Comparison of ENCODE assay signal across 18 cellular contexts in the genomic region with DNA sequence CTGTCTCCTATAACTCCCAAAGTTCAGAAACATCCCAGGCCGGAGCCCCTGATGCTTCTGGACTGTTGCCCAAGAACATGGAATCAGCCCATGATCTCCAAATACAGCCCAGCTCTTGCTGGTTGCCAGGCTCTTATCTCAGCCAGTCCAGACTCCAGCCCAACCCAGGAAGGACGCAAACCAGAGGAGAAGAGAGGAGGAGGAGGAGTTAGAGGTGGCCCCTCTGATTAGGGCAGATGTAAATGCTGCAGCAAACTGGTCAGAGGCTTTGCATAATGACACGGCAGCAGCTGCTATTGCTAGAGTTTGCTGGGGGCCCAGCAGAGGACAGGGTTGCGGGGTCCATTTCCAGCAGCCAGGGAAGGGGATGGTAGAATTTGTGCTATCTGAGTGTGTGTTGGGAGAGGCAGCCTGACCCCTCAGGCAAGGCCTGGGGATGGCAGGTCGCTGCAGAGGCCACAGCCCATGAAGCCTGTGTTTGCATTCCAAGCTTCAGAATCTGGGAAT. TPM values are rescaled to one million over a fixed set of nuclear protein-coding genes. Genes with fewer than 3 reads are reported as not detected.
A peak's percentile ranks its signal among the peaks of the same experiment; 100 is the strongest.
DNase-seq lines count a peak whose midpoint lies in the region; ATAC-seq and TF ChIP-seq lines count a peak whose summit lies in the region.
"Had no signal": no experiment of that assay in that cellular context is flagged by ENCODE, and none has a peak within 500 bp of the region (broad histone marks: within the 10 kb centered on the region; RNA-seq: fewer than 3 reads in every experiment).

No MANE protein-coding gene starts in this region.

- H3K27me3 ChIP-seq in adipocyte (replicated peaks; ENCODE audit: control insufficient read depth, insufficient read depth, low read length) (no peaks in the 10 kb centered on the region), hepatocyte (no peaks in the 10 kb centered on the region), testis (no peaks in the 10 kb centered on the region)

- no peak for ATAC-seq in activated naive CD4-positive, alpha-beta T cell treated with anti-CD3 and anti-CD28 coated beads, Interleukin-2, amount 50 U/mL, for 72 hours
- ATAC-seq in GM19452 (IDR thresholded peaks at IDR 0.05; ENCODE audit: unreplicated experiment) = no peak
- ATAC-seq in HG03432 (IDR thresholded peaks at IDR 0.05; ENCODE audit: unreplicated experiment) = no peak
- ATAC-seq: A549; activated CD8-positive, alpha-beta memory T cell treated with anti-CD3 and anti-CD28 coated beads, Interleukin-2, amount 10 ng/mL, durations not matched to agents 7 days and 5 days; left lobe of liver; naive thymus-derived CD8-positive, alpha-beta T cell had no signal

- WGBS in hepatocyte (ENCODE audit: low lambda C conversion rate, missing lambda C conversion rate) = 35% methylated on average over 5 of the region's 5 CpGs
- WGBS in testis, 2 donors = 19 to 45% methylated on average over 2 to 4 of the region's 5 CpGs

- H3K36me3 ChIP-seq in adipocyte (ENCODE audit: control insufficient read depth, insufficient read depth, low read length, severe bottlenecking) (no peaks in the 10 kb centered on the region), hepatocyte (replicated peaks; ENCODE audit: insufficient read depth, low read depth) (no peaks in the 10 kb centered on the region), testis (ENCODE audit: low read depth, missing control alignments) (no peaks in the 10 kb centered on the region)
- H3K36me3 ChIP-seq: breast epithelium had no signal

- no peaks in the 10 kb centered on the region for H3K9me2 ChIP-seq in hepatocyte (replicated peaks; ENCODE audit: insufficient read depth)

- H3K4me1 ChIP-seq in adipocyte (ENCODE audit: control insufficient read depth, insufficient read depth, low read length) = peaks cover 17% of the 10 kb centered on the region
- peaks cover 9% of the 10 kb centered on the region for H3K4me1 ChIP-seq in hepatocyte (ENCODE audit: insufficient read depth)
- peaks cover 11% of the 10 kb centered on the region for H3K4me1 ChIP-seq in testis
- H3K4me1 ChIP-seq: breast epithelium had no signal

- no peaks in the 10 kb centered on the region for H3K27me3 Mint-ChIP-seq in activated naive CD4-positive, alpha-beta T cell treated with anti-CD3 and anti-CD28 coated beads for 36 hours (ENCODE audit: low read depth)
- H3K27me3 Mint-ChIP-seq: activated CD8-positive, alpha-beta memory T cell treated with anti-CD3 and anti-CD28 coated beads, Interleukin-2, amount 10 ng/mL, durations not matched to agents 7 days and 5 days; CD4-positive, alpha-beta memory T cell; naive thymus-derived CD8-positive, alpha-beta T cell had no signal

- H3K27ac Mint-ChIP-seq in activated naive CD4-positive, alpha-beta T cell treated with anti-CD3 and anti-CD28 coated beads, Interleukin-2, amount 50 U/mL, for 72 hours = peak overlapping the region; percentile 84 to 98
- H3K27ac Mint-ChIP-seq in activated naive CD4-positive, alpha-beta T cell treated with anti-CD3 and anti-CD28 coated beads for 36 hours = no peak overlapping the region
- H3K27ac Mint-ChIP-seq: activated CD8-positive, alpha-beta memory T cell treated with anti-CD3 and anti-CD28 coated beads, Interleukin-2, amount 10 ng/mL, durations not matched to agents 7 days and 5 days had no signal

- intact Hi-C loops in activated naive CD4-positive, alpha-beta T cell treated with anti-CD3 and anti-CD28 coated beads for 36 hours (cut with micrococcal nuclease) = no loop called here
- intact Hi-C loops in testis (cut with DNase I; ENCODE audit: low total_unique reads) = loop anchor here (10.0 kb wide), 1 partner anchor 63 kb away; no protein-coding TSS in a partner anchor

- TF ChIP-seq POLR2A in testis (IDR thresholded peaks at IDR 0.05) = no peak

- H3K4me3 Mint-ChIP-seq in activated naive CD4-positive, alpha-beta T cell treated with anti-CD3 and anti-CD28 coated beads for 36 hours = no peak overlapping the region
- H3K4me3 Mint-ChIP-seq: activated CD8-positive, alpha-beta memory T cell treated with anti-CD3 and anti-CD28 coated beads, Interleukin-2, amount 10 ng/mL, durations not matched to agents 7 days and 5 days; CD4-positive, alpha-beta memory T cell; naive thymus-derived CD8-positive, alpha-beta T cell had no signal

- H3K79me2 ChIP-seq in hepatocyte = peaks cover 5% of the 10 kb centered on the region

- H3K4me3 ChIP-seq in adipocyte (ENCODE audit: low read length) (no peak overlapping the region), hepatocyte (no peak overlapping the region), testis (no peak overlapping the region)
- H3K4me3 ChIP-seq: A549, breast epithelium had no signal

- no peak for DNase-seq in activated naive CD4-positive, alpha-beta T cell treated with anti-CD3 and anti-CD28 coated beads, Interleukin-2, amount 50 U/mL, for 72 hours (ENCODE audit: low spot score in 2 of 2)
- no peak for DNase-seq in activated naive CD4-positive, alpha-beta T cell treated with anti-CD3 and anti-CD28 coated beads for 36 hours
- DNase-seq in adipocyte (ENCODE audit: low read depth) = peak; percentile 22
- peak; percentile 63 for DNase-seq in hepatocyte (ENCODE audit: low spot score)
- peak; percentile 59 for DNase-seq in testis
- no peak for DNase-seq in activated T-cell treated with anti-CD3 and anti-CD28 coated beads for 4 hours
- DNase-seq: activated CD8-positive, alpha-beta memory T cell treated with anti-CD3 and anti-CD28 coated beads, Interleukin-2, amount 10 ng/mL, durations not matched to agents 7 days and 5 days; activated naive CD4-positive, alpha-beta T cell; CD4-positive, alpha-beta memory T cell; naive thymus-derived CD8-positive, alpha-beta T cell; NCI-H1092 treated with DMSO at 0.1 percent for 48 hours; NCI-H2171 treated with DMSO at 0.1 percent for 48 hours had no signal

- peaks cover 5% of the 10 kb centered on the region for H4K20me1 ChIP-seq in hepatocyte (ENCODE audit: insufficient read depth, poor library complexity, severe bottlenecking)

- H2AFZ ChIP-seq in hepatocyte = no peak overlapping the region

- TF ChIP-seq CTCF in hepatocyte (IDR thresholded peaks at IDR 0.05; ENCODE audit: poor library complexity) = no peak
- no peak for TF ChIP-seq CTCF in testis (IDR thresholded peaks at IDR 0.05)

- no peaks in the 10 kb centered on the region for H3K9me3 Mint-ChIP-seq in activated naive CD4-positive, alpha-beta T cell treated with anti-CD3 and anti-CD28 coated beads, Interleukin-2, amount 50 U/mL, for 72 hours
- H3K9me3 Mint-ChIP-seq in activated naive CD4-positive, alpha-beta T cell treated with anti-CD3 and anti-CD28 coated beads for 36 hours = no peaks in the 10 kb centered on the region
- H3K9me3 Mint-ChIP-seq: naive thymus-derived CD8-positive, alpha-beta T cell had no signal

- no peaks in the 10 kb centered on the region for H3K9me3 ChIP-seq in adipocyte (ENCODE audit: control insufficient read depth, low read length)
- H3K9me3 ChIP-seq in hepatocyte (ENCODE audit: low read depth) = no peaks in the 10 kb centered on the region
- no peaks in the 10 kb centered on the region for H3K9me3 ChIP-seq in testis
- H3K9me3 ChIP-seq: A549, breast epithelium had no signal

- CTCF ChIA-PET in activated naive CD4-positive, alpha-beta T cell treated with anti-CD3 and anti-CD28 coated beads for 36 hours (lab: Charles Lee) = no interaction called here

- H3K4me1 Mint-ChIP-seq in activated naive CD4-positive, alpha-beta T cell treated with anti-CD3 and anti-CD28 coated beads for 36 hours (ENCODE audit: low read depth) = peaks cover 12% of the 10 kb centered on the region

- peaks cover 0 to 3% of the 10 kb centered on the region in 2 donors for H3K36me3 Mint-ChIP-seq in activated naive CD4-positive, alpha-beta T cell treated with anti-CD3 and anti-CD28 coated beads, Interleukin-2, amount 50 U/mL, for 72 hours
- H3K36me3 Mint-ChIP-seq in activated naive CD4-positive, alpha-beta T cell treated with anti-CD3 and anti-CD28 coated beads for 36 hours (ENCODE audit: low read depth) = peaks cover 2% of the 10 kb centered on the region
- H3K36me3 Mint-ChIP-seq: naive thymus-derived CD8-positive, alpha-beta T cell had no signal

- peak overlapping the region; percentile 39 for H3K9ac ChIP-seq in adipocyte (ENCODE audit: low read length)

- H3K4me2 ChIP-seq in hepatocyte = peak overlapping the region; percentile 57
- H3K4me2 ChIP-seq: A549 had no signal

- H3K27ac ChIP-seq in hepatocyte = peak overlapping the region; percentile 81
- H3K27ac ChIP-seq in testis = peak overlapping the region in 1 of 2 donors; percentile 59
- H3K27ac ChIP-seq: A549, breast epithelium, VCaP had no signal

RNA-seq across cellular contexts. Expression of a gene that starts 4.2 kb away (rescaled TPM):
- 10 to 100 TPM; 76.8 to 82.4 TPM for total RNA-seq in activated naive CD4-positive, alpha-beta T cell treated with anti-CD3 and anti-CD28 coated beads, Interleukin-2, amount 50 U/mL, for 72 hours
- total RNA-seq in activated naive CD4-positive, alpha-beta T cell treated with anti-CD3 and anti-CD28 coated beads for 36 hours = 10 to 100 TPM; 69.1 to 70.5 TPM
- 27.7 and 32.5 TPM in 2 replicates for total RNA-seq in hepatocyte
- polyA plus RNA-seq in hepatocyte = 49.9 and 51.2 TPM in 2 replicates
- total RNA-seq in testis = 10 to 100 TPM; 74.3 to 77.1 TPM
- polyA plus RNA-seq in testis (ENCODE audit: insufficient read depth, low read depth, low replicate concordance) = 36.2 TPM

RNA-seq across cellular contexts. Expression of a gene that starts 10.0 kb away (rescaled TPM):
- 10 to 100 TPM in 1 of 2 donors, 1 to 10 TPM in 1; 4.9 to 15.5 TPM for total RNA-seq in activated naive CD4-positive, alpha-beta T cell treated with anti-CD3 and anti-CD28 coated beads, Interleukin-2, amount 50 U/mL, for 72 hours
- 1 to 10 TPM; 2.1 to 2.7 TPM for total RNA-seq in activated naive CD4-positive, alpha-beta T cell treated with anti-CD3 and anti-CD28 coated beads for 36 hours
- total RNA-seq in hepatocyte = 0.64 and 0.87 TPM in 2 replicates
- 2.0 and 3.2 TPM in 2 replicates for polyA plus RNA-seq in hepatocyte
- 1 to 10 TPM; 2.4 to 3.3 TPM for total RNA-seq in testis
- 2.3 TPM for polyA plus RNA-seq in testis (ENCODE audit: insufficient read depth, low read depth, low replicate concordance)

RNA-seq across cellular contexts. Expression of a gene that starts 40.4 kb away (rescaled TPM):
- 100 to 1,000 TPM in 1 of 2 donors, 10 to 100 TPM in 1; 92.3 to 140 TPM for total RNA-seq in activated naive CD4-positive, alpha-beta T cell treated with anti-CD3 and anti-CD28 coated beads, Interleukin-2, amount 50 U/mL, for 72 hours
- total RNA-seq in activated naive CD4-positive, alpha-beta T cell treated with anti-CD3 and anti-CD28 coated beads for 36 hours = 10 to 100 TPM; 64.8 to 73.1 TPM
- 17.8 and 20.2 TPM in 2 replicates for total RNA-seq in hepatocyte
- 30.6 and 31.4 TPM in 2 replicates for polyA plus RNA-seq in hepatocyte
- total RNA-seq in testis = 10 to 100 TPM; 76.4 to 88.9 TPM
- polyA plus RNA-seq in testis (ENCODE audit: insufficient read depth, low read depth, low replicate concordance) = 44.4 TPM

RNA-seq across cellular contexts. Expression of a gene that starts 42.8 kb away (rescaled TPM):
- 100 to 1,000 TPM; 264 to 357 TPM for total RNA-seq in activated naive CD4-positive, alpha-beta T cell treated with anti-CD3 and anti-CD28 coated beads, Interleukin-2, amount 50 U/mL, for 72 hours
- total RNA-seq in activated naive CD4-positive, alpha-beta T cell treated with anti-CD3 and anti-CD28 coated beads for 36 hours = 100 to 1,000 TPM; 634 to 648 TPM
- total RNA-seq in hepatocyte = 7.0 and 11.5 TPM in 2 replicates
- polyA plus RNA-seq in hepatocyte = 16.8 and 17.2 TPM in 2 replicates
- 10 to 100 TPM; 21.5 to 23.0 TPM for total RNA-seq in testis
- 20.6 TPM for polyA plus RNA-seq in testis (ENCODE audit: insufficient read depth, low read depth, low replicate concordance)

RNA-seq across cellular contexts. Expression of a gene that starts 50.2 kb away (rescaled TPM):
- total RNA-seq in activated naive CD4-positive, alpha-beta T cell treated with anti-CD3 and anti-CD28 coated beads, Interleukin-2, amount 50 U/mL, for 72 hours = 10 to 100 TPM; 18.3 to 22.2 TPM
- total RNA-seq in activated naive CD4-positive, alpha-beta T cell treated with anti-CD3 and anti-CD28 coated beads for 36 hours = 10 to 100 TPM; 23.9 to 26.7 TPM
- total RNA-seq in hepatocyte = 40.8 and 49.5 TPM in 2 replicates
- 82.4 and 95.9 TPM in 2 replicates for polyA plus RNA-seq in hepatocyte
- 10 to 100 TPM; 15.9 to 21.6 TPM for total RNA-seq in testis
- polyA plus RNA-seq in testis (ENCODE audit: insufficient read depth, low read depth, low replicate concordance) = 18.6 TPM

Comparison
In these comparisons a context has a peak if more than half of its experiments do, and no peak if none do; other contexts are left out.
1. DNase-seq: peak in adipocyte (single experiment), hepatocyte (single experiment) and testis (single experiment); none in activated naive CD4-positive, alpha-beta T cell treated with anti-CD3 and anti-CD28 coated beads, Interleukin-2, amount 50 U/mL, for 72 hours (0 of 2), activated naive CD4-positive, alpha-beta T cell treated with anti-CD3 and anti-CD28 coated beads for 36 hours (single experiment) and activated T-cell treated with anti-CD3 and anti-CD28 coated beads for 4 hours (single experiment).